ENCODE assay signal across 1 cellular context in the genomic region with DNA sequence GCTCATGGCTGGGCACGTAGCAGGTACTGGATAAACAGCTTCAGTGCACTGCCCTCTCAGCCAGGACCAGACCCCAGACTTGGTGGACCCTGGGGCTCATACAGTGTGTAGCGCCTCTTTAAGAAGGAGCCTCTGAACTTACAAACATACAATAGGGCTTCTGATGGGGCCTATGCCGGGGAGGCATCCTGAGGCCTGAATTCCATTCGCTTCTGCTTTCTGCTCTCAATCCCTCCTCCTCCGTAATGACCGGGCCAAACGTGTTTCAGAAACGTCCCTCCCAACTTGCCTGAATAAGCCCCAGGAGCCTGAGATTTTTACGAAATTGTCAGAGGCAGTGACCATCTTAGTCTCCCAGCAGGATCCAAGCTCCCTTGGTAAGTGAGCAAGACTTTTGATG.
TF ChIP-seq lines count a peak whose summit lies in the region.

No MANE protein-coding gene starts in this region.

TF ChIP-seq in WTC11, 78 proteins besides CTCF, POLR2A, EP300 and RAD21 (continued from another document):
- TF ChIP-seq, protein P1, sequence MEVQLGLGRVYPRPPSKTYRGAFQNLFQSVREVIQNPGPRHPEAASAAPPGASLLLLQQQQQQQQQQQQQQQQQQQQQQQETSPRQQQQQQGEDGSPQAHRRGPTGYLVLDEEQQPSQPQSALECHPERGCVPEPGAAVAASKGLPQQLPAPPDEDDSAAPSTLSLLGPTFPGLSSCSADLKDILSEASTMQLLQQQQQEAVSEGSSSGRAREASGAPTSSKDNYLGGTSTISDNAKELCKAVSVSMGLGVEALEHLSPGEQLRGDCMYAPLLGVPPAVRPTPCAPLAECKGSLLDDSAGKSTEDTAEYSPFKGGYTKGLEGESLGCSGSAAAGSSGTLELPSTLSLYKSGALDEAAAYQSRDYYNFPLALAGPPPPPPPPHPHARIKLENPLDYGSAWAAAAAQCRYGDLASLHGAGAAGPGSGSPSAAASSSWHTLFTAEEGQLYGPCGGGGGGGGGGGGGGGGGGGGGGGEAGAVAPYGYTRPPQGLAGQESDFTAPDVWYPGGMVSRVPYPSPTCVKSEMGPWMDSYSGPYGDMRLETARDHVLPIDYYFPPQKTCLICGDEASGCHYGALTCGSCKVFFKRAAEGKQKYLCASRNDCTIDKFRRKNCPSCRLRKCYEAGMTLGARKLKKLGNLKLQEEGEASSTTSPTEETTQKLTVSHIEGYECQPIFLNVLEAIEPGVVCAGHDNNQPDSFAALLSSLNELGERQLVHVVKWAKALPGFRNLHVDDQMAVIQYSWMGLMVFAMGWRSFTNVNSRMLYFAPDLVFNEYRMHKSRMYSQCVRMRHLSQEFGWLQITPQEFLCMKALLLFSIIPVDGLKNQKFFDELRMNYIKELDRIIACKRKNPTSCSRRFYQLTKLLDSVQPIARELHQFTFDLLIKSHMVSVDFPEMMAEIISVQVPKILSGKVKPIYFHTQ (CRISPR knock-in tag; IDR thresholded peaks at IDR 0.05) = no peak
